Comparison of ENCODE assay signal across 8 cellular contexts in the genomic region with DNA sequence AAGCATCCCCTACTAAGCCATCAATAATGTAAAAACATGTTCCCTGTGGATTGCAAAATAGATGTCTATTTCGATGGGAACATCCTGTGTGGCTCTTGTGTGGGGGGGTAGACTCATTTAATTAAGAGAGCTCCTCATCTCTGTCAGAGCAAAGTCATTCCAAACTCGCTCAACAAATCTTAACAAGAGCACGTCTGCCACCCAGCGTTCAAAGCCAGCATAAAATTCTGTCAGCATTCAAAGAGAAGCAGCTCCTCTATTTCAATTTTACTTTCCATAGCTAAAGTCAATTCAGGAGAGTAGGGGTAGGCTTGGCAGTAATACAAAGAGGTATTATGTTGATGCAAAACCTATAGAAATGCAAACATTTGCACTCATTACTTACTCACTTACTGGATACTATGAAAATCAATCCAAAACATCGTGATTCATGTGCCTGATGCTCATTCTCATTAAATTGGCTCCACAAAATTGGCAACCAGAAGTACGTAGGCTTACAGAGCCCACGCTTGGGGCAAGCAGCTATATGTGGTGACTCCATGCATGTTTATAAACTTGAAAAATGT.
DNase-seq lines count a peak whose midpoint lies in the region; ATAC-seq and TF ChIP-seq lines count a peak whose summit lies in the region.

No MANE protein-coding gene starts in this region.

- no peak overlapping the region for H3K4me3 Mint-ChIP-seq in endothelial cell (ENCODE audit: unreplicated experiment)
- no peak overlapping the region for H3K4me3 Mint-ChIP-seq in activated T-helper 17 cell treated with anti-CD3 and anti-CD28 coated beads, Interleukin-2, amount 50 U/mL, for 72 hours

- H3K36me3 Mint-ChIP-seq in endothelial cell (ENCODE audit: low read depth, unreplicated experiment), result no peaks in the 10 kb centered on the region
- no peaks in the 10 kb centered on the region for H3K36me3 Mint-ChIP-seq in activated T-helper 17 cell treated with anti-CD3 and anti-CD28 coated beads, Interleukin-2, amount 50 U/mL, for 72 hours (ENCODE audit: low read depth)

- ATAC-seq in GM21529 (IDR thresholded peaks at IDR 0.05; ENCODE audit: unreplicated experiment), result peak; percentile 57
- no peak for ATAC-seq in activated T-helper 17 cell treated with anti-CD3 and anti-CD28 coated beads, Interleukin-2, amount 50 U/mL, for 72 hours (replicated peaks)

- H3K9me3 Mint-ChIP-seq in endothelial cell (ENCODE audit: unreplicated experiment), result no peaks in the 10 kb centered on the region
- no peaks in the 10 kb centered on the region for H3K9me3 Mint-ChIP-seq in activated T-helper 17 cell treated with anti-CD3 and anti-CD28 coated beads, Interleukin-2, amount 50 U/mL, for 72 hours

- no peak overlapping the region for H3K27ac Mint-ChIP-seq in endothelial cell (ENCODE audit: unreplicated experiment)
- H3K27ac Mint-ChIP-seq in activated T-helper 17 cell treated with anti-CD3 and anti-CD28 coated beads, Interleukin-2, amount 50 U/mL, for 72 hours, result no peak overlapping the region

- peak; percentile 49 for TF ChIP-seq CTCF in WI38 (IDR thresholded peaks at IDR 0.05; ENCODE audit: low read depth, low read length)
- TF ChIP-seq CTCF in endothelial cell (IDR thresholded peaks at IDR 0.05; ENCODE audit: unreplicated experiment), result peak; percentile 58

- H3K4me3 ChIP-seq in WI38 (ENCODE audit: low read depth, low read length), result no peak overlapping the region

- no peaks in the 10 kb centered on the region for H3K27me3 Mint-ChIP-seq in endothelial cell (ENCODE audit: unreplicated experiment)
- peaks cover 8% of the 10 kb centered on the region for H3K27me3 Mint-ChIP-seq in activated T-helper 17 cell treated with anti-CD3 and anti-CD28 coated beads, Interleukin-2, amount 50 U/mL, for 72 hours

- H3K4me1 Mint-ChIP-seq in endothelial cell (ENCODE audit: unreplicated experiment), result no peaks in the 10 kb centered on the region
- H3K4me1 Mint-ChIP-seq in activated T-helper 17 cell treated with anti-CD3 and anti-CD28 coated beads, Interleukin-2, amount 50 U/mL, for 72 hours, result no peaks in the 10 kb centered on the region

- DNase-seq in DMS153 treated with DMSO at 0.1 percent for 48 hours (lab: John Stamatoyannopoulos, UW; ENCODE audit: unreplicated experiment) (peak; percentile 51), NCI-H1092 (lab: John Stamatoyannopoulos, UW) (peak; percentile 48), endothelial cell (ENCODE audit: low spot score) (peak; percentile 55), mucosa of gallbladder (ENCODE audit: low spot score) (peak; percentile 33), ureter (ENCODE audit: low spot score) (peak; percentile 44)
